ENCODE assay signal across 20 cellular contexts in the genomic region with DNA sequence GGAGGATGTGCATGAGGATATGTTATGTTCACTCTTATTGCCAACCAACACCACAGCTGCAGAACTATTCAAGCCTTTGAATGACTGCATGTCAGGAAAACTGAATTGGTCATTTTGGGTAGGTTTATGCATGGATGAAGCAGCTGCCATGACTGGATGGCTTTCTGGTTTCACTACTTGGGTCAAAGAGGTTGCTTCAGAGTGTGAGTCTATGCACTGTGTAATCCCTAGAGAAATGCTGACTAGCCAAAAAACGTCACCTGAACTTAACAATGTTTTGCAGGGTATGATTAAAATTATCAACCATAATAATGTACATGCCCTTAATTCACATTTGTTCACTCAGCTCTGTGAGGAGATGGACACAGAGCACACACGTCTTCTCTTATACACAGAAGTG.
A peak's percentile ranks its signal among the peaks of the same experiment; 100 is the strongest.
DNase-seq lines count a peak whose midpoint lies in the region; ATAC-seq, FAIRE-seq and TF ChIP-seq lines count a peak whose summit lies in the region.
"Had no signal": no experiment of that assay in that cellular context is flagged by ENCODE, and none has a peak within 500 bp of the region (broad histone marks: within the 10 kb centered on the region; RNA-seq: fewer than 3 reads in every experiment).

No MANE protein-coding gene starts in this region.

- H3K14ac ChIP-seq in IMR-90 (replicated peaks; ENCODE audit: low read depth, low read length) (no peak overlapping the region), H1 (ENCODE audit: insufficient read length) (no peak overlapping the region)

- TF ChIP-seq RAD21 in A549 (conservative IDR thresholded peaks at IDR 0.05 in 1 of 2, IDR thresholded peaks at IDR 0.05 in 1 of 2): no peak
- no peak for TF ChIP-seq RAD21 in IMR-90 (IDR thresholded peaks at IDR 0.05; ENCODE audit: low read length)
- no peak for TF ChIP-seq RAD21 in H1 (IDR thresholded peaks at IDR 0.05 in 1 of 2, conservative IDR thresholded peaks at IDR 0.05 in 1 of 2; ENCODE audit: low read depth in 2 of 2, low read length in 2 of 2)

- H3K4ac ChIP-seq in IMR-90 (ENCODE audit: low read depth, low read length) (no peak overlapping the region), H1 (replicated peaks; ENCODE audit: insufficient read length, low read depth, low read length) (no peak overlapping the region)

- intact Hi-C loops in IMR-90 (cut with micrococcal nuclease): no loop called here

- no peak overlapping the region for H3K4me2 ChIP-seq in A549
- H3K4me2 ChIP-seq in IMR-90 (ENCODE audit: low read depth, low read length): no peak overlapping the region
- no peak overlapping the region for H3K4me2 ChIP-seq in H1 (ENCODE audit: insufficient read depth in 1 of 2, low read depth in 2 of 2, low read length in 2 of 2)
- H3K4me2 ChIP-seq: GM23338 had no signal

- no peak overlapping the region for H2BK12ac ChIP-seq in H1 (ENCODE audit: low read depth, low read length)

- H2AK5ac ChIP-seq in IMR-90 (ENCODE audit: low read depth, low read length) (no peak overlapping the region), H1 (ENCODE audit: low read depth, low read length) (no peak overlapping the region)

- TF ChIP-seq POLR2A in A549 (IDR thresholded peaks at IDR 0.05; ENCODE audit: low read length) (no peak), IMR-90 (IDR thresholded peaks at IDR 0.05; ENCODE audit: low read depth, low read length) (no peak), H1 (IDR thresholded peaks at IDR 0.05; ENCODE audit: control extremely low read depth in 1 of 2, low read depth in 2 of 2, low read length in 2 of 2) (no peak)

- H3K9me3 ChIP-seq in A549: no peaks in the 10 kb centered on the region
- H3K9me3 ChIP-seq in IMR-90 (ENCODE audit: control insufficient read depth, insufficient read depth, low read length): no peaks in the 10 kb centered on the region
- no peaks in the 10 kb centered on the region for H3K9me3 ChIP-seq in H1 (ENCODE audit: insufficient read depth in 2 of 2, low read depth in 1 of 2, low read length in 1 of 2)
- H3K9me3 ChIP-seq: Caco-2 had no signal

- FAIRE-seq in A549 (lab: Jason Lieb, UNC) (no peak), H1 (lab: Jason Lieb, UNC) (no peak)
- FAIRE-seq: A204.1, D721Med had no signal

- 0 out of 3 replicates have a peak, but pooled peaks cover 8% of the 10 kb centered on the region for H3K4me1 ChIP-seq in A549
- H3K4me1 ChIP-seq in IMR-90 (ENCODE audit: control insufficient read depth, insufficient read depth, low read length): no peaks in the 10 kb centered on the region
- H3K4me1 ChIP-seq in H1 (replicated peaks in 1 of 4; ENCODE audit: control insufficient read depth in 3 of 4, insufficient read depth in 4 of 4, low read length in 3 of 4): no peaks in the 10 kb centered on the region

- WGBS in A549 (ENCODE audit: missing lambda C conversion rate): 60% methylated on average over 2 of the region's 2 CpGs
- no CpG with 5 or more reads among the region's 2 CpGs for WGBS in IMR-90 (ENCODE audit: extremely low coverage in 2 of 2, insufficient read length in 1 of 2), 2 experiments
- 87% methylated on average over 2 of the region's 2 CpGs; no CpG with 5 or more reads in 1 of the 2 experiments for WGBS in H1 (ENCODE audit: extremely low coverage in 1 of 2, insufficient coverage in 1 of 2, insufficient read length in 1 of 2, insufficient replicate concordance in 2 of 2, low coverage in 1 of 2, low lambda C conversion rate in 2 of 2, missing lambda C conversion rate in 1 of 2), 2 experiments

- H2BK5ac ChIP-seq in IMR-90 (ENCODE audit: low read depth, low read length, poor library complexity, severe bottlenecking) (no peak overlapping the region), H1 (ENCODE audit: low read depth, low read length) (no peak overlapping the region)

- no peak overlapping the region for H3K27ac ChIP-seq in A549
- H3K27ac ChIP-seq in IMR-90 (ENCODE audit: insufficient read depth, low read length): no peak overlapping the region
- no peak overlapping the region for H3K27ac ChIP-seq in H1 (ENCODE audit: low read depth, low read length)
- H3K27ac ChIP-seq: C4-2B, HL-60 had no signal

- no peak overlapping the region for H3K9ac ChIP-seq in IMR-90 (ENCODE audit: low read depth, low read length)
- H3K9ac ChIP-seq in H1 (replicated peaks in 1 of 4; ENCODE audit: extremely low read depth in 1 of 4, low read depth in 3 of 4, low read length in 3 of 4): no peak overlapping the region

- H4K5ac ChIP-seq in IMR-90 (ENCODE audit: low read depth, low read length) (no peak overlapping the region), H1 (ENCODE audit: insufficient read length, low read depth, low read length) (no peak overlapping the region)

- H2BK120ac ChIP-seq in IMR-90 (ENCODE audit: low read depth, low read length): no peak overlapping the region
- no peak overlapping the region for H2BK120ac ChIP-seq in H1 (replicated peaks; ENCODE audit: low read depth, low read length)

- H4K8ac ChIP-seq in IMR-90 (ENCODE audit: low read depth in 2 of 2, low read length in 2 of 2) (no peak overlapping the region), H1 (ENCODE audit: extremely low read depth, insufficient read depth, low read length) (no peak overlapping the region)

- H3K56ac ChIP-seq in IMR-90 (ENCODE audit: extremely low read depth, insufficient read depth, low read length) (no peak overlapping the region), H1 (replicated peaks; ENCODE audit: insufficient read length, low read depth, low read length) (no peak overlapping the region)

- DNase-seq in A549 (ENCODE audit: low read depth in 1 of 2, low spot score in 1 of 2) (no peak), IMR-90 (no peak), H1 (ENCODE audit: low read depth in 1 of 2, low spot score in 2 of 2) (no peak), kidney tubule cell (ENCODE audit: low spot score) (peak; percentile 21), NCI-H2196 treated with DMSO at 0.1 percent for 48 hours (lab: John Stamatoyannopoulos, UW; ENCODE audit: unreplicated experiment) (no peak)
- DNase-seq: AML-193; Caco-2; CD4-positive, alpha-beta T cell; GDM1; H7; HFFc6; KG1 had no signal

- H2BK20ac ChIP-seq in IMR-90 (ENCODE audit: low read depth, low read length) (no peak overlapping the region), H1 (ENCODE audit: low read length) (no peak overlapping the region)

- no peaks in the 10 kb centered on the region for H3K9me1 ChIP-seq in IMR-90 (ENCODE audit: insufficient read depth, low read length)

- TF ChIP-seq EP300 in A549 (IDR thresholded peaks at IDR 0.05) (no peak), H1 (IDR thresholded peaks at IDR 0.05; ENCODE audit: borderline replicate concordance in 1 of 2, low read depth in 2 of 2, low read length in 2 of 2) (no peak)

- ATAC-seq in A549 (no peak), IMR-90 (ENCODE audit: low read depth) (no peak), GM21423 (IDR thresholded peaks at IDR 0.05; ENCODE audit: unreplicated experiment) (no peak), GM18867 (IDR thresholded peaks at IDR 0.05; ENCODE audit: unreplicated experiment) (no peak)
- ATAC-seq: GM23338, HCT116 had no signal

- H3K23ac ChIP-seq in IMR-90 (ENCODE audit: low read depth, low read length): no peak overlapping the region
- no peak overlapping the region for H3K23ac ChIP-seq in H1 (ENCODE audit: insufficient read length)

- no peak overlapping the region for H3K4me3 ChIP-seq in A549
- H3K4me3 ChIP-seq in IMR-90 (ENCODE audit: insufficient read depth, low read depth, low read length): no peak overlapping the region
- H3K4me3 ChIP-seq in H1 (ENCODE audit: extremely low read depth in 1 of 4, insufficient read depth in 2 of 4, low read depth in 3 of 4, low read length in 4 of 4): no peak overlapping the region
- H3K4me3 ChIP-seq: GM23338 had no signal

- H3K27me3 ChIP-seq in IMR-90 (ENCODE audit: control insufficient read depth, insufficient read depth, low read length): peaks cover 9% of the 10 kb centered on the region; the same call in 1 of the 2 replicates
- H3K27me3 ChIP-seq in H1 (replicated peaks in 1 of 4; ENCODE audit: control insufficient read depth in 3 of 4, extremely low read depth in 1 of 4, insufficient read depth in 3 of 4, low read length in 3 of 4): no peaks in the 10 kb centered on the region

- H3K36me3 ChIP-seq in IMR-90 (ENCODE audit: control insufficient read depth, insufficient read depth, low read length) (no peaks in the 10 kb centered on the region), H1 (ENCODE audit: control insufficient read depth in 2 of 4, insufficient read depth in 4 of 4, low read length in 3 of 4) (no peaks in the 10 kb centered on the region)

- in situ Hi-C loops in IMR-90 (cut with MboI; ENCODE audit: low sequenced_read_pairs): no loop called here

- TF ChIP-seq CTCF in A549 (IDR thresholded peaks at IDR 0.05) (no peak), IMR-90 (conservative IDR thresholded peaks at IDR 0.05; ENCODE audit: low read depth, low read length) (no peak), H1 (IDR thresholded peaks at IDR 0.05; ENCODE audit: control extremely low read depth in 1 of 3, insufficient read depth in 1 of 3, low read depth in 1 of 3, low read length in 3 of 3) (no peak)

- H3K18ac ChIP-seq in IMR-90 (ENCODE audit: low read depth, low read length) (no peak overlapping the region), H1 (ENCODE audit: extremely low read depth, low read length) (no peak overlapping the region)

- CTCF ChIA-PET in A549 (lab: Yijun Ruan, JAX): no interaction called here
- CTCF ChIA-PET in IMR-90 (lab: Yijun Ruan, JAX): no interaction called here
- CTCF ChIA-PET in H1 (lab: Charles Lee; ENCODE audit: partially characterized antibody): no interaction called here

- H2BK15ac ChIP-seq in IMR-90 (ENCODE audit: low read depth, low read length): no peak overlapping the region
- H2BK15ac ChIP-seq in H1 (ENCODE audit: low read length): no peak overlapping the region

- POLR2A ChIA-PET in A549 (lab: Yijun Ruan, JAX): no interaction called here
- POLR2A ChIA-PET in IMR-90 (lab: Charles Lee; ENCODE audit: unreplicated experiment): no interaction called here
- POLR2A ChIA-PET in H1 (lab: Charles Lee; ENCODE audit: partially characterized antibody): no interaction called here

- no peak overlapping the region for H4K91ac ChIP-seq in IMR-90 (ENCODE audit: insufficient read depth, low read depth, low read length)
- no peak overlapping the region for H4K91ac ChIP-seq in H1 (replicated peaks; ENCODE audit: insufficient read length, low read length)

- H2AFZ ChIP-seq in IMR-90 (replicated peaks; ENCODE audit: low read length, poor library complexity) (no peak overlapping the region), H1 (ENCODE audit: low read length) (no peak overlapping the region)
- H2AFZ ChIP-seq: GM23338 had no signal

- H3K79me1 ChIP-seq in IMR-90 (ENCODE audit: low read depth in 1 of 2, low read length in 2 of 2): no peaks in the 10 kb centered on the region
- no peaks in the 10 kb centered on the region for H3K79me1 ChIP-seq in H1 (ENCODE audit: low read depth, low read length)

- H4K20me1 ChIP-seq in IMR-90 (ENCODE audit: insufficient read depth, low read length): no peaks in the 10 kb centered on the region
- H4K20me1 ChIP-seq in H1 (replicated peaks in 1 of 2; ENCODE audit: control insufficient read depth in 1 of 2, insufficient read depth in 2 of 2, low read length in 2 of 2): no peaks in the 10 kb centered on the region

- no peak overlapping the region for H2AK9ac ChIP-seq in IMR-90 (replicated peaks; ENCODE audit: low read depth, low read length, poor library complexity)

- BruUV-seq in IMR-90 (replicated peaks; lab: Mats Ljungman, UMichigan): no TSS peak

- no peaks in the 10 kb centered on the region for H3K79me2 ChIP-seq in H1 (ENCODE audit: control insufficient read depth in 1 of 2, insufficient read depth in 2 of 2, low read length in 2 of 2)

- dilution Hi-C loops in IMR-90 (cut with HindIII; ENCODE audit: low sequenced_read_pairs, unreplicated experiment): no loop called here

- H3K23me2 ChIP-seq in H1 (ENCODE audit: low read depth, low read length): no peaks in the 10 kb centered on the region
